In the genomic region with DNA sequence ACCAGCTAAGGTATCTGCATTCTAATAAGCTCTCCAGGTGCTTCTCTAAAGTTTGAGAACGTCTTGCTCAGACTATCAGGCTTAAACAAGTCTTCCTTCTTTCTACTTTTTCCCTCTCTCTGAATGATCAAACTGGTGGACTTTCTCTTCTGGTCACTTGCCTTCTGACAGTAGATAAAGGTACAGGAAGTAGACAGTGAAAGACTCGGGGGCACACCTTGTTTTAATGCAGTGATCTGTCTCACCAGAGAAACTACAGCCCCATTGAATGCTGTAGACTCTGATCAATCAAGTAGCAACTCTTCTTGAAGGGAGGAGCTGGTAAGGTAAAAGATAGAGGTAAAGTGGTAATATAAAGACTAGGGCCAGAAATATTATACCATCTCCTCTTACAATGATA, we compare ENCODE assay signal across 31 cellular contexts. TPM values are rescaled to one million over a fixed set of nuclear protein-coding genes. Genes with fewer than 3 reads are reported as not detected.
DNase-seq lines count a peak whose midpoint lies in the region; ATAC-seq, FAIRE-seq and TF ChIP-seq lines count a peak whose summit lies in the region.
"Had no signal": no experiment of that assay in that cellular context is flagged by ENCODE, and none has a peak within 500 bp of the region (broad histone marks: within the 10 kb centered on the region; RNA-seq: fewer than 3 reads in every experiment).

No MANE protein-coding gene starts in this region.

- DNase-seq in GM12891 (ENCODE audit: insufficient read length, low spot score) (no peak), immature natural killer cell (no peak), NCI-H82 treated with DMSO at 0.1 percent for 48 hours (lab: John Stamatoyannopoulos, UW; ENCODE audit: unreplicated experiment) (no peak), prostate gland (ENCODE audit: low spot score) (no peak)
- DNase-seq in effector CD4-positive, alpha-beta T cell, result no peak
- DNase-seq: activated CD4-positive, alpha-beta T cell treated with anti-CD3 and anti-CD28 coated beads for 4 hours; activated naive CD4-positive, alpha-beta T cell treated with Interleukin-2 at 50 U/mL for 16 hours; activated T-cell treated with anti-CD3 and anti-CD28 coated beads, Interleukin-2, amount 50 U/mL, for 48 hours; amniotic stem cell; EL; esophagus squamous epithelium; gastrocnemius medialis; hippocampal formation; Karpas-422; NCI-H1694 treated with DMSO at 0.1 percent for 48 hours; NCI-H2171 treated with DMSO at 0.1 percent for 48 hours; NCI-H526; stomach; tibial artery had no signal

- H3K9me3 Mint-ChIP-seq in immature natural killer cell, result no peaks in the 10 kb centered on the region
- H3K9me3 Mint-ChIP-seq: GM23338; neural crest cell; T-helper 1 cell treated with Interleukin-12 subunit alpha and Interleukin-12 subunit beta and Interleukin-4 antibody, amounts not matched to agents 30 μg/mL and 1 μg/mL, for 36 hours had no signal

- H3K27ac ChIP-seq in prostate gland, result no peak overlapping the region
- H3K27ac ChIP-seq: C4-2B, coronary artery, esophagus squamous epithelium, gastrocnemius medialis, SK-N-MC, tibial artery had no signal

- peak overlapping the region; percentile 81 to 92 (median 89) for H3K27ac Mint-ChIP-seq in immature natural killer cell
- H3K27ac Mint-ChIP-seq: GM23338; progenitor cell of endocrine pancreas; T-helper 1 cell treated with Interleukin-12 subunit alpha and Interleukin-12 subunit beta and Interleukin-4 antibody, amounts not matched to agents 30 μg/mL and 1 μg/mL, for 36 hours had no signal

- H3K4me3 ChIP-seq in prostate gland, result no peak overlapping the region
- H3K4me3 ChIP-seq: coronary artery, esophagus squamous epithelium, gastrocnemius medialis, GM23338, SK-N-MC, tibial artery had no signal

- ATAC-seq in GM19438 (IDR thresholded peaks at IDR 0.05; ENCODE audit: low read depth, unreplicated experiment) (peak; percentile 40), HG03196 (IDR thresholded peaks at IDR 0.05; ENCODE audit: unreplicated experiment) (peak; percentile 32), GM19324 (IDR thresholded peaks at IDR 0.05; ENCODE audit: low FRiP score, unreplicated experiment) (no peak)
- ATAC-seq: gastrocnemius medialis, GM23338 had no signal

- peak; percentile 52 for FAIRE-seq in GM12891 (lab: Jason Lieb, UNC)
- FAIRE-seq: bronchial epithelial cell, D721Med had no signal

- peaks cover 0 to 3% (median 0%) of the 10 kb centered on the region in 3 donors for H3K36me3 Mint-ChIP-seq in immature natural killer cell

- H3K36me3 ChIP-seq in prostate gland, result no peaks in the 10 kb centered on the region
- H3K36me3 ChIP-seq: esophagus squamous epithelium, gastrocnemius medialis, stomach, tibial artery had no signal

- H3K27me3 Mint-ChIP-seq in immature natural killer cell (ENCODE audit: low read depth in 3 of 3), result peaks cover 0 to 4% (median 2%) of the 10 kb centered on the region in 3 donors
- H3K27me3 Mint-ChIP-seq: progenitor cell of endocrine pancreas had no signal

- intact Hi-C loops in prostate gland (cut with DNase I), result no loop called here

- H3K4me1 Mint-ChIP-seq in immature natural killer cell, result peaks cover 48 to 59% of the 10 kb centered on the region in 2 donors

- WGBS in prostate gland, result 52% methylated on average over 2 of the region's 2 CpGs

- peak overlapping the region in 4 of 5 donors; percentile 23 to 74 (median 62) for H3K4me3 Mint-ChIP-seq in immature natural killer cell
- H3K4me3 Mint-ChIP-seq: GM23338, neural crest cell had no signal

- no peaks in the 10 kb centered on the region for H3K9me3 ChIP-seq in prostate gland
- H3K9me3 ChIP-seq: esophagus squamous epithelium, gastrocnemius medialis, stomach, tibial artery had no signal

- H3K4me1 ChIP-seq in prostate gland (replicated peaks), result no peaks in the 10 kb centered on the region
- H3K4me1 ChIP-seq: esophagus squamous epithelium, gastrocnemius medialis, tibial artery had no signal

- TF ChIP-seq POLR2A in GM12891 (IDR thresholded peaks at IDR 0.05; ENCODE audit: low read depth, low read length) (no peak), prostate gland (IDR thresholded peaks at IDR 0.05) (no peak)

- no peak for TF ChIP-seq CTCF in prostate gland (IDR thresholded peaks at IDR 0.05)

- H3K27me3 ChIP-seq in prostate gland (replicated peaks; ENCODE audit: insufficient read depth), result no peaks in the 10 kb centered on the region
- H3K27me3 ChIP-seq: esophagus squamous epithelium, gastrocnemius medialis, stomach, tibial artery had no signal

TF ChIP-seq in GM12891, 5 proteins besides CTCF, POLR2A, EP300 and RAD21:
- TF ChIP-seq POU2F2 (IDR thresholded peaks at IDR 0.05; ENCODE audit: low read depth, low read length), result no peak
- TF ChIP-seq SPI1 (IDR thresholded peaks at IDR 0.05; ENCODE audit: low read depth, low read length), result no peak
- TF ChIP-seq POLR2AphosphoS5 (IDR thresholded peaks at IDR 0.05; ENCODE audit: low read depth, low read length), result no peak
- no peak for TF ChIP-seq PAX5 (IDR thresholded peaks at IDR 0.05; ENCODE audit: insufficient read depth, low read length, severe bottlenecking)
- no peak for TF ChIP-seq TAF1 (IDR thresholded peaks at IDR 0.05; ENCODE audit: low read depth, low read length)

RNA-seq across cellular contexts. Expression of a gene that starts 48.1 kb away (rescaled TPM):
- polyA plus RNA-seq in GM12891 (2012; ENCODE audit: low read depth, missing spikeins), result 13.0 TPM
- 10 to 100 TPM; 23.4 to 29.7 (median 27.1) TPM for polyA plus RNA-seq in immature natural killer cell
- total RNA-seq in prostate gland, result 10 to 100 TPM; 28.2 to 37.3 TPM
